15 cellular contexts compared by ENCODE assay signal in the genomic region with DNA sequence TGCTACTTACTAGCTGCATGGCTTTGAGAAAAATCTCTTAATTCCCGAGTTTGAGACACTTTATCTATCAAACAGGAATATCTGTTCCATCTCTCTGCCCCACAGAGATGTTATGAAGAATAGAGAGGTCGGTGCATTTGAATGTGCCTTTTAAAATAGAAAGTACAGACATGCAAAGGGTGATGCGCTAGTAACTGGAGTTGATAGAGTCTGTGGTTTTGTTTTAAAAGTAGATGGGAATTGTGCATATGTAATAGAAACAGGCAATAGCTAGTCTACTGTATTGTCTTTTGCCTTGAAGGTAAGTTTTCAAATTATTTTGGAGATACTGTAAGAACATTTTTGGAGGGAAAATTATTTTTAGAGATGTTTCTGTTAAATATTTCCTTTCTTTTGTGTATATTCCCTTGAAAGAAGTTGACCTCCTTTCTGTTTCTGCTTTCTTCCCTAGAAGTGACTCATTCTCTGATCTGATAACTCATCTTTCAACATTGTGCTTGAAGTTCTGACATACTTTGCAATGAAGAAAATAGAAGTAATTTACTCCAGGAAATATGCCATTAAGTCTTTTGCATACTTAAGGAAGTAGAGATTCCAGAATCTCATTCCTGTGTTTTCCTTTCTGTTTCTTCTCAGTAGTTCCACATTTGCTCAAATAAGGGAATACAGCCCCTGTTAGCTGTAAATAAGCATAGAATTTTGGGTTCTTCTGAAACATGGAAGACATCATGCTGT.
DNase-seq lines count a peak whose midpoint lies in the region; ATAC-seq, FAIRE-seq and TF ChIP-seq lines count a peak whose summit lies in the region.
"Had no signal": no experiment of that assay in that cellular context is flagged by ENCODE, and none has a peak within 500 bp of the region (broad histone marks: within the 10 kb centered on the region; RNA-seq: fewer than 3 reads in every experiment).

No MANE protein-coding gene starts in this region.

- no peak for ATAC-seq in HG02623 (IDR thresholded peaks at IDR 0.05; ENCODE audit: unreplicated experiment)
- ATAC-seq in GM21825 (IDR thresholded peaks at IDR 0.05; ENCODE audit: unreplicated experiment): no peak
- no peak for ATAC-seq in HG03196 (IDR thresholded peaks at IDR 0.05; ENCODE audit: unreplicated experiment)
- ATAC-seq: naive thymus-derived CD8-positive, alpha-beta T cell had no signal

- no peak for TF ChIP-seq CTCF in D721Med (IDR thresholded peaks at IDR 0.05; ENCODE audit: insufficient read depth, missing control alignments)

- peak; percentile 90 for FAIRE-seq in D721Med (lab: Jason Lieb, UNC)
- FAIRE-seq: keratinocyte had no signal

- DNase-seq in D721Med (ENCODE audit: insufficient read length, low spot score) (no peak), HT1080 (ENCODE audit: low read depth) (peak; percentile 66), astrocyte of the hippocampus (ENCODE audit: low read depth, low spot score) (peak; percentile 19), kidney tubule cell (ENCODE audit: low spot score) (peak; percentile 64), SK-N-DZ (ENCODE audit: low spot score) (no peak)
- DNase-seq: anterior cingulate cortex; DMS79 treated with DMSO at 0.1 percent for 48 hours; erythroblast; naive thymus-derived CD8-positive, alpha-beta T cell; NCI-H510A treated with DMSO at 0.1 percent for 48 hours; stimulated activated CD4-positive, alpha-beta T cell treated with anti-CD3 and anti-CD28 coated beads, Interleukin-15, amount 100 ng/mL, for 24 hours had no signal

Comparison
In these comparisons a context has a peak if more than half of its experiments do, and no peak if none do; other contexts are left out.
1. DNase-seq: peak in HT1080 (single experiment), astrocyte of the hippocampus (single experiment) and kidney tubule cell (single experiment); none in D721Med (single experiment) and SK-N-DZ (single experiment).